Comparison of ENCODE assay signal across 11 cellular contexts in genomic region chr13:109331898-109332297, GRCh38.
DNase-seq lines count a peak whose midpoint lies in the region; TF ChIP-seq lines count a peak whose summit lies in the region.
"Had no signal": no experiment of that assay in that cellular context is flagged by ENCODE, and none has a peak within 500 bp of the region (broad histone marks: within the 10 kb centered on the region; RNA-seq: fewer than 3 reads in every experiment).

No MANE protein-coding gene starts in this region.

- DNase-seq in BJ (ENCODE audit: low read depth), result peak; percentile 67
- peak; percentile 85 for DNase-seq in NCI-H146 (lab: John Stamatoyannopoulos, UW)
- peak; percentile 100 for DNase-seq in SHP77 treated with DMSO at 0.1 percent for 48 hours (lab: John Stamatoyannopoulos, UW)
- peak; percentile 79 for DNase-seq in kidney epithelial cell (ENCODE audit: low read depth)
- no peak for DNase-seq in COLO829 (ENCODE audit: low spot score)
- no peak for DNase-seq in stimulated activated naive CD4-positive, alpha-beta T cell (lab: John Stamatoyannopoulos, UW)
- no peak for DNase-seq in activated CD4-positive, alpha-beta T cell treated with anti-CD3 and anti-CD28 coated beads for 4 hours
- no peak for DNase-seq in OCI-M2 (lab: John Stamatoyannopoulos, UW; ENCODE audit: unreplicated experiment)
- DNase-seq: stimulated activated CD4-positive, alpha-beta T cell treated with anti-CD3 and anti-CD28 coated beads, Interleukin-1b, Interleukin-23, amount 100 ng/mL, for 48 hours; SW 1271; upper lobe of right lung had no signal

- no peak overlapping the region for H3K4me3 ChIP-seq in BJ (ENCODE audit: low read depth, low read length)
- H3K4me3 ChIP-seq in kidney epithelial cell (ENCODE audit: low read depth, low read length), result no peak overlapping the region
- H3K4me3 ChIP-seq: upper lobe of right lung had no signal

- POLR2A ChIA-PET in BJ (lab: Charles Lee), result interaction anchor here (0.6 kb wide), 1 partner anchor 14 kb away, joined by 4 read pairs; no protein-coding TSS in a partner anchor

- CTCF ChIA-PET in BJ (lab: Yijun Ruan, JAX), result no interaction called here

- no peaks in the 10 kb centered on the region for H3K36me3 ChIP-seq in BJ (ENCODE audit: control insufficient read depth, insufficient read depth, low read length)
- no peaks in the 10 kb centered on the region for H3K36me3 ChIP-seq in kidney epithelial cell (ENCODE audit: control insufficient read depth, insufficient read depth, low read length)
- H3K36me3 ChIP-seq: upper lobe of right lung had no signal

- TF ChIP-seq CTCF in BJ (IDR thresholded peaks at IDR 0.05; ENCODE audit: insufficient read depth, low read depth, low read length), result no peak
- no peak for TF ChIP-seq CTCF in kidney epithelial cell (IDR thresholded peaks at IDR 0.05; ENCODE audit: insufficient read depth, low read length, poor library complexity, severe bottlenecking)

- H3K27me3 ChIP-seq in BJ (ENCODE audit: control insufficient read depth, insufficient read depth, low read length) (no peaks in the 10 kb centered on the region), kidney epithelial cell (ENCODE audit: control insufficient read depth, insufficient read depth, low read length) (no peaks in the 10 kb centered on the region)
- H3K27me3 ChIP-seq: upper lobe of right lung had no signal

Comparison
In these comparisons a context has a peak if more than half of its experiments do, and no peak if none do; other contexts are left out.
1. DNase-seq: peak in BJ (single experiment), NCI-H146 (single experiment), SHP77 treated with DMSO at 0.1 percent for 48 hours (single experiment) and kidney epithelial cell (single experiment); none in COLO829 (single experiment), stimulated activated naive CD4-positive, alpha-beta T cell (0 of 6), activated CD4-positive, alpha-beta T cell treated with anti-CD3 and anti-CD28 coated beads for 4 hours (0 of 2) and OCI-M2 (single experiment).